Comparison of ENCODE assay signal across 17 cellular contexts in the genomic region with DNA sequence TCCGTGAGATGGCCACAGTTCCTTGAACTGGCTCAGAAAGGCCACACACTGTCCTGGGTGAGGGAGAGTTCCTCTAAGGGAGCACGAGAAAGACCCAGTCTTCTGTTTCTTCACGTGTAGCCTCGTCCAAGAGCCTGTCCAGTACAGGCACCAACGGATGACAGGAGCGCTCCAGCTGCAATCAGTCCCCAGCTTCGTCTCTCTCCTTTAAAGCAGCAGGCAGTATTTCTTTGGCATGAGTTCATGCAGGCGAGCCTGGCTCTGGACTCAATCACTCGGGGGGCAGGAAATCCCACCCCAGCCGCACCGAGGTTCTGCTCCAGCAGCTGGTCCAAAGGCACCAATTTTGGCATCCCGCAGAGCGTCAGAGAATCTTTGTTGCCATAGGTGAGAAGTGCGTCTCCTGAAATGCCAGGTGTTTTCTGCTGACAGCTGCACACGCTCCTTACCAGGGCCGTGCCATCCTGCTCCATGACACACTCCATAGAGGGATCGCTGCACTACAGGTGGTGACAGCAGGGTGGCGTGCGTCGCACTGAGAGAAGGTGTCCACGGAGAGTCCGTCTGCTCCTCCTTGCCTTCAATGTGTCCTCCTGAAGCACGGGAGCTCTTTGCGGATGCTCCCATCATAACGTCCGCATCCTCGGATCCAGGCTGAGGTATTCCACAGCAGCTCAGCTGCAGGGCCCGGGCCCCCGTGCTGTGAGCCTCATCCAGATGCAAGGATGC. TPM values are rescaled to one million over a fixed set of nuclear protein-coding genes. Genes with fewer than 3 reads are reported as not detected.
DNase-seq lines count a peak whose midpoint lies in the region; ATAC-seq and TF ChIP-seq lines count a peak whose summit lies in the region.
"Had no signal": no experiment of that assay in that cellular context is flagged by ENCODE, and none has a peak within 500 bp of the region (broad histone marks: within the 10 kb centered on the region; RNA-seq: fewer than 3 reads in every experiment).

No MANE protein-coding gene starts in this region.

- H3K9me3 ChIP-seq in Panc1 (ENCODE audit: control insufficient read depth, insufficient read depth, low read depth, low read length) = no peaks in the 10 kb centered on the region
- H3K9me3 ChIP-seq: SK-N-SH had no signal

- CTCF ChIA-PET in Panc1 (lab: Charles Lee) = interaction anchor here (0.6 kb wide), 1 partner anchor 609 kb away, joined by 3 read pairs; no protein-coding TSS in a partner anchor

- intact Hi-C loops in Panc1 (cut with micrococcal nuclease; ENCODE audit: unreplicated experiment) = no loop called here
- intact Hi-C loops in left colon (cut with DNase I, micrococcal nuclease) = no loop called here

- BruUV-seq in Panc1 (replicated peaks; lab: Mats Ljungman, UMichigan) = no TSS peak

- H3K4me1 ChIP-seq in Panc1 (ENCODE audit: control insufficient read depth, insufficient read depth, low read length) = peaks cover 2% of the 10 kb centered on the region; the same call in 1 of the 2 replicates

- in situ Hi-C loops in Panc1 (cut with HindIII; ENCODE audit: low pct_unique_long_range_greater_than_20kb, low sequenced_read_pairs) = no loop called here

- H3K36me3 ChIP-seq in Panc1 (ENCODE audit: control insufficient read depth, insufficient read depth, low read length) = no peaks in the 10 kb centered on the region

- H3K4me3 ChIP-seq in Panc1 (ENCODE audit: low read depth in 2 of 2, low read length in 2 of 2) = no peak overlapping the region
- H3K4me3 ChIP-seq: skin epidermis had no signal

- no peak for TF ChIP-seq CTCF in Panc1 (IDR thresholded peaks at IDR 0.05)

- POLR2A ChIA-PET in Panc1 (lab: Charles Lee) = no interaction called here

- H3K27ac ChIP-seq in Panc1 (ENCODE audit: low read length) = no peak overlapping the region
- H3K27ac ChIP-seq: skin epidermis had no signal

- DNase-seq in DMS153 (lab: John Stamatoyannopoulos, UW) = peak; percentile 58
- peak; percentile 85 for DNase-seq in HT-29 (ENCODE audit: low spot score)
- no peak for DNase-seq in Panc1 (ENCODE audit: low read depth, low spot score)
- peak in 1 of 2 donors; percentile 20 for DNase-seq in left colon
- no peak for DNase-seq in NCI-H2196 treated with DMSO at 0.1 percent for 48 hours (lab: John Stamatoyannopoulos, UW; ENCODE audit: unreplicated experiment)
- DNase-seq in activated CD8-positive, alpha-beta memory T cell treated with anti-CD3 and anti-CD28 coated beads for 24 hours = no peak
- DNase-seq in NCI-H1105 treated with DMSO at 0.1 percent for 48 hours (lab: John Stamatoyannopoulos, UW) = no peak
- no peak for DNase-seq in putamen (ENCODE audit: low spot score)
- DNase-seq: activated CD4-positive, alpha-beta T cell treated with anti-CD3 and anti-CD28 coated beads, Interleukin-2, amount 50 U/mL, for 48 hours; DND-41; H7; immature natural killer cell; IMR-90; NCI-H1048; SK-N-SH; stimulated activated naive B cell treated with anti-CD40 and anti-IgM and Interleukin-4, amounts not matched to agents 10 μg/mL and 1 μg/mL and 100 μg/mL, for 72 hours had no signal

- ATAC-seq in Panc1 (peak; percentile 72), left colon (peak; percentile 39)
- ATAC-seq: stimulated activated naive B cell treated with anti-CD40 and anti-IgM and Interleukin-4, amounts not matched to agents 10 μg/mL and 1 μg/mL and 100 μg/mL, for 72 hours had no signal

- H3K27me3 ChIP-seq in Panc1 (ENCODE audit: control insufficient read depth, insufficient read depth, low read length) = no peaks in the 10 kb centered on the region

RNA-seq across cellular contexts. Expression of a gene that starts 59.6 kb away (rescaled TPM):
- 79.8 and 86.5 TPM in 2 replicates for total RNA-seq in HT-29 (2014; rRNA removed; shearing (Covaris generic))
- total RNA-seq in Panc1 (2021; ENCODE audit: unreplicated experiment) (143 TPM), left colon (100 to 1,000 TPM; 194 to 228 TPM)
- polyA plus RNA-seq in Panc1 (2012; ENCODE audit: insufficient read length) = 104 TPM

Comparison
In these comparisons a context has a peak if more than half of its experiments do, and no peak if none do; other contexts are left out.
1. DNase-seq: peak in DMS153 (single experiment) and HT-29 (single experiment); none in Panc1 (single experiment), NCI-H2196 treated with DMSO at 0.1 percent for 48 hours (single experiment), activated CD8-positive, alpha-beta memory T cell treated with anti-CD3 and anti-CD28 coated beads for 24 hours (single experiment), NCI-H1105 treated with DMSO at 0.1 percent for 48 hours (single experiment) and putamen (single experiment).